Comparison of ENCODE assay signal across 8 cellular contexts in the genomic region with DNA sequence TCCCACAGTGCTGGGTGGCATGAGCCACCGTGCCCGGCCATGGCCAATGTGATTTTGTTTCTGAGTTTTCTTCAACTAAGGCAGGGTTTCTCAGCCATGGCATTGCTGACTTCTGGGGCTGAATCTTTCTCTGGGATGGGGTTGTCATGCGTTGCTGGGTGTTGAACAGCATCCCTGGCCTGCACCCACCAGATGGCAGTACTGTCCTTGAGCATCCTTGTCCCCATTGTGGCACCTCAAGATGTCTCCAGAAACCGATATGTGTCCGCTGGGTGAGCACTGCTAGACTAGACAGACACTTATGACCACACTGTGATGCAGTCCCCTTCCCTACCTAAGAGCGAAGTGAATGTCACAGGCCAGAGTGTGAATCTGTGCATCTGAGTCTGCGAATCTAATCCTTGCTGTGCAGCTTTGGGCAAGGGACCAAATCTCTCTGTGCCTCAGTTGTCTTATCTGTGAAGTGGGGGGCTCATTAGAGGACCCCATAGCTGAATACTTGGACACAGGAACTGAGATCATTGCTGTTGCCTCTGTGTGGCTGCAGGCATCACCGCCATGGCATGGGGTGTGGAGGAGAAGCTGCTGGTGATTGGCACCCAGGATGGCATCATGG. TPM values are rescaled to one million over a fixed set of nuclear protein-coding genes. Genes with fewer than 3 reads are reported as not detected.
A peak's percentile ranks its signal among the peaks of the same experiment; 100 is the strongest.
DNase-seq lines count a peak whose midpoint lies in the region; ATAC-seq and TF ChIP-seq lines count a peak whose summit lies in the region.

No MANE protein-coding gene starts in this region.

- no peak overlapping the region for H3K27ac Mint-ChIP-seq in progenitor cell of endocrine pancreas

- H3K36me3 Mint-ChIP-seq in progenitor cell of endocrine pancreas (ENCODE audit: insufficient read depth), result no peaks in the 10 kb centered on the region

- in situ Hi-C loops in GM13976 (cut with MboI; ENCODE audit: low sequenced_read_pairs, unreplicated experiment), result no loop called here

- H3K27me3 Mint-ChIP-seq in progenitor cell of endocrine pancreas, result peaks cover 35% of the 10 kb centered on the region

- no peaks in the 10 kb centered on the region for H3K4me1 Mint-ChIP-seq in progenitor cell of endocrine pancreas (ENCODE audit: low read depth)

- no peak for ATAC-seq in HG03442 (IDR thresholded peaks at IDR 0.05; ENCODE audit: unreplicated experiment)
- ATAC-seq in GM21515 (IDR thresholded peaks at IDR 0.05; ENCODE audit: unreplicated experiment), result no peak

- TF ChIP-seq CTCF in GM13976 (IDR thresholded peaks at IDR 0.05; ENCODE audit: borderline replicate concordance, control extremely low read depth, extremely low read depth, insufficient read depth, missing control alignments) (peak; percentile 52), progenitor cell of endocrine pancreas (IDR thresholded peaks at IDR 0.05; ENCODE audit: unreplicated experiment) (peak; percentile 38)

- DNase-seq in Ammon's horn (ENCODE audit: low spot score) (peak; percentile 43), GM13976 (ENCODE audit: low spot score) (peak; percentile 76), NOMO-1 treated with DMSO at 0.1 percent for 48 hours (lab: John Stamatoyannopoulos, UW; ENCODE audit: unreplicated experiment) (peak; percentile 74), fibroblast of the conjunctiva (ENCODE audit: low read depth) (peak; percentile 31), progenitor cell of endocrine pancreas (ENCODE audit: low spot score, unreplicated experiment) (no peak)
- DNase-seq in activated CD8-positive, alpha-beta memory T cell treated with anti-CD3 and anti-CD28 coated beads, Interleukin-2, amount 50 U/mL, for 48 hours, result peak; percentile 64

- H3K4me3 Mint-ChIP-seq in progenitor cell of endocrine pancreas (ENCODE audit: low read depth), result no peak overlapping the region

- H3K9me3 Mint-ChIP-seq in progenitor cell of endocrine pancreas (ENCODE audit: low read depth), result no peaks in the 10 kb centered on the region

RNA-seq across cellular contexts. Expression of a gene that starts 50.3 kb away (rescaled TPM):
- 89.6 and 94.2 TPM in 2 replicates for total RNA-seq in progenitor cell of endocrine pancreas

RNA-seq across cellular contexts. Expression of a gene that starts 59.3 kb away (rescaled TPM):
- 0.04 TPM in 1 of 2 replicates, not detected in the other for total RNA-seq in progenitor cell of endocrine pancreas
